ENCODE assay signal across 22 cellular contexts in genomic region chr17:6668219-6668618, GRCh38. TPM values are rescaled to one million over a fixed set of nuclear protein-coding genes. Genes with fewer than 3 reads are reported as not detected.
"Had no signal": no experiment of that assay in that cellular context is flagged by ENCODE, and none has a peak within 500 bp of the region (broad histone marks: within the 10 kb centered on the region; RNA-seq: fewer than 3 reads in every experiment).

No MANE protein-coding gene starts in this region.

- H3K9me3 ChIP-seq: colonic mucosa, mucosa of descending colon, neutrophil, psoas muscle, right lobe of liver, tibial artery, upper lobe of left lung, uterus had no signal

- H3K4me1 ChIP-seq: colonic mucosa, psoas muscle, tibial artery, upper lobe of left lung, uterus had no signal

- H3K9me3 Mint-ChIP-seq: naive thymus-derived CD8-positive, alpha-beta T cell; stimulated activated memory B cell treated with anti-CD40 and anti-IgM and Interleukin-4, amounts not matched to agents 10 μg/mL and 1 μg/mL and 100 μg/mL, for 72 hours; stimulated activated naive CD8-positive, alpha-beta T cell treated with anti-CD3 and anti-CD28 coated beads, Interleukin-15, Interleukin-2, amounts not matched to agents 100 ng/mL and 50 ng/mL, for 24 hours had no signal

- H3K27ac Mint-ChIP-seq: stimulated activated memory B cell treated with anti-CD40 and anti-IgM and Interleukin-4, amounts not matched to agents 10 μg/mL and 1 μg/mL and 100 μg/mL, for 72 hours had no signal

- DNase-seq: colonic mucosa; effector CD4-positive, alpha-beta T cell; head of caudate nucleus; left colon; left ventricle myocardium superior; mucosa of descending colon; naive thymus-derived CD8-positive, alpha-beta T cell; psoas muscle; retina; right lobe of liver; stimulated activated CD4-positive, alpha-beta T cell treated with anti-CD3 and anti-CD28 coated beads, Interleukin-4, amount 100 ng/mL, for 1 hour; stimulated activated CD8-positive, alpha-beta memory T cell treated with anti-CD3 and anti-CD28 coated beads, Interleukin-4, amount 100 ng/mL, for 48 hours; tibial artery; uterus had no signal

- H3K36me3 ChIP-seq: colonic mucosa, neutrophil, right lobe of liver, tibial artery, upper lobe of left lung, uterus had no signal

- H3K4me3 ChIP-seq: colonic mucosa, hepatocyte, mucosa of descending colon, psoas muscle, right lobe of liver, tibial artery, upper lobe of left lung, uterus had no signal

- H3K79me2 ChIP-seq: hepatocyte had no signal

- H3K27me3 Mint-ChIP-seq: naive thymus-derived CD8-positive, alpha-beta T cell; stimulated activated memory B cell treated with anti-CD40 and anti-IgM and Interleukin-4, amounts not matched to agents 10 μg/mL and 1 μg/mL and 100 μg/mL, for 72 hours; stimulated activated naive CD8-positive, alpha-beta T cell treated with anti-CD3 and anti-CD28 coated beads, Interleukin-15, Interleukin-2, amounts not matched to agents 100 ng/mL and 50 ng/mL, for 24 hours had no signal

- H3K27ac ChIP-seq: colonic mucosa, hepatocyte, neutrophil, psoas muscle, right lobe of liver, tibial artery, upper lobe of left lung, uterus had no signal

- H3K4me3 Mint-ChIP-seq: naive thymus-derived CD8-positive, alpha-beta T cell; stimulated activated memory B cell treated with anti-CD40 and anti-IgM and Interleukin-4, amounts not matched to agents 10 μg/mL and 1 μg/mL and 100 μg/mL, for 72 hours; stimulated activated naive CD8-positive, alpha-beta T cell treated with anti-CD3 and anti-CD28 coated beads, Interleukin-15, Interleukin-2, amounts not matched to agents 100 ng/mL and 50 ng/mL, for 24 hours had no signal

- H3K4me2 ChIP-seq: hepatocyte had no signal

- H3K27me3 ChIP-seq: colonic mucosa, hepatocyte, right lobe of liver, upper lobe of left lung, uterus had no signal

- H2AFZ ChIP-seq: hepatocyte had no signal

RNA-seq across cellular contexts. Expression of gene SLC13A5, which starts 45.0 kb away (rescaled TPM):
- total RNA-seq: fibroblast of villous mesenchyme; left colon; left ventricle myocardium superior; mucosa of descending colon; naive thymus-derived CD8-positive, alpha-beta T cell; osteoblast had no signal
- polyA plus RNA-seq: neural cell had no signal
